ENCODE assay signal across 8 cellular contexts in genomic region chr2:19989342-19989680, GRCh38. TPM values are rescaled to one million over a fixed set of nuclear protein-coding genes. Genes with fewer than 3 reads are reported as not detected.
DNase-seq lines count a peak whose midpoint lies in the region; ATAC-seq, FAIRE-seq and TF ChIP-seq lines count a peak whose summit lies in the region.

No MANE protein-coding gene starts in this region.

- TF ChIP-seq CTCF in DOHH2 (IDR thresholded peaks at IDR 0.05; ENCODE audit: low read depth, low read length, poor library complexity, severe bottlenecking): no peak
- no peak for TF ChIP-seq CTCF in OCI-LY7 (conservative IDR thresholded peaks at IDR 0.05; ENCODE audit: low read length)
- TF ChIP-seq CTCF in endothelial cell of umbilical vein (IDR thresholded peaks at IDR 0.05; ENCODE audit: extremely low read depth in 1 of 2, insufficient read depth in 1 of 2, low read depth in 1 of 2, low read length in 2 of 2): no peak
- TF ChIP-seq CTCF in osteoblast (IDR thresholded peaks at IDR 0.05; ENCODE audit: extremely low read depth, low read depth, low read length): no peak

- H3K27me3 ChIP-seq in DOHH2 (ENCODE audit: control insufficient read depth, low read length): peaks cover 36% of the 10 kb centered on the region
- no peaks in the 10 kb centered on the region for H3K27me3 ChIP-seq in endothelial cell of umbilical vein (ENCODE audit: control insufficient read depth in 2 of 2, insufficient read depth in 2 of 2, low read length in 2 of 2)
- peaks cover 6% of the 10 kb centered on the region for H3K27me3 ChIP-seq in osteoblast (ENCODE audit: insufficient read depth, low read length)

- no peaks in the 10 kb centered on the region for H3K9me3 ChIP-seq in DOHH2 (ENCODE audit: control insufficient read depth, insufficient read depth, low read length)
- H3K9me3 ChIP-seq in OCI-LY7 (ENCODE audit: low read length): no peaks in the 10 kb centered on the region
- no peaks in the 10 kb centered on the region for H3K9me3 ChIP-seq in endothelial cell of umbilical vein (replicated peaks; ENCODE audit: control insufficient read depth, insufficient read depth, low read length)
- H3K9me3 ChIP-seq in osteoblast (ENCODE audit: low read depth, low read length): no peaks in the 10 kb centered on the region

- BruUV-seq in OCI-LY7 (replicated peaks; lab: Mats Ljungman, UMichigan) (no TSS peak), endothelial cell of umbilical vein (replicated peaks; lab: Mats Ljungman, UMichigan) (no TSS peak)

- ATAC-seq in HG02938 (IDR thresholded peaks at IDR 0.05; ENCODE audit: unreplicated experiment) (no peak), HG02763 (IDR thresholded peaks at IDR 0.05; ENCODE audit: unreplicated experiment) (no peak), GM19467 (IDR thresholded peaks at IDR 0.05; ENCODE audit: unreplicated experiment) (no peak)

- peak overlapping the region; percentile 74 for H3K4me3 ChIP-seq in DOHH2 (ENCODE audit: low read length)
- H3K4me3 ChIP-seq in OCI-LY7 (ENCODE audit: low read depth, low read length, poor library complexity, severe bottlenecking): no peak overlapping the region
- H3K4me3 ChIP-seq in endothelial cell of umbilical vein (replicated peaks in 1 of 3; ENCODE audit: insufficient read depth in 1 of 3, low read depth in 1 of 3, low read length in 3 of 3): peak overlapping the region; percentile 31 to 78 (median 74)
- H3K4me3 ChIP-seq in osteoblast (ENCODE audit: insufficient read depth, low read length): peak overlapping the region; percentile 81

- dilution Hi-C loops in endothelial cell of umbilical vein (cut with MboI; ENCODE audit: extremely low pct_ligation_motif_present, low sequenced_read_pairs): no loop called here

- H2AFZ ChIP-seq in OCI-LY7 (ENCODE audit: low read length) (no peak overlapping the region), endothelial cell of umbilical vein (ENCODE audit: low read depth, low read length) (peak overlapping the region; percentile 65), osteoblast (ENCODE audit: low read length) (peak overlapping the region; percentile 100)

- no peak for TF ChIP-seq POLR2A in endothelial cell of umbilical vein (IDR thresholded peaks at IDR 0.05; ENCODE audit: low read depth, low read length)

- intact Hi-C loops in OCI-LY7 (cut with micrococcal nuclease; ENCODE audit: unreplicated experiment) (no loop called here), endothelial cell of umbilical vein (cut with micrococcal nuclease) (loop anchor here (1.0 to 2.0 kb wide), 2 partner anchors 24 to 87 kb away; no protein-coding TSS in a partner anchor)

- H3F3A ChIP-seq in DOHH2 (ENCODE audit: control insufficient read depth, insufficient read depth): no peaks in the 10 kb centered on the region

- FAIRE-seq in endothelial cell of umbilical vein (lab: Jason Lieb, UNC): peak; percentile 74

- CTCF ChIA-PET in OCI-LY7 (lab: Charles Lee; ENCODE audit: unreplicated experiment): no interaction called here
- CTCF ChIA-PET in endothelial cell of umbilical vein (lab: Charles Lee): interaction anchor here (1.1 to 3.4 kb wide), 4 partner anchors 22 to 102 kb away, joined by 3 to 14 read pairs (median 5); no protein-coding TSS in a partner anchor

- no peaks in the 10 kb centered on the region for H3K9me1 ChIP-seq in endothelial cell of umbilical vein (replicated peaks; ENCODE audit: control insufficient read depth, extremely low read depth, insufficient read depth, low read length)

- POLR2A ChIA-PET in OCI-LY7 (lab: Charles Lee): interaction anchor here (0.5 to 0.9 kb wide), 3 partner anchors 17 to 1429 kb away, joined by 3 read pairs; partner anchors contain the start of gene RDH14
- POLR2A ChIA-PET in endothelial cell of umbilical vein (lab: Charles Lee): interaction anchor here (1.3 to 1.5 kb wide), 2 partner anchors 26 to 88 kb away, joined by 3 read pairs; partner anchors contain the start of gene TTC32

- H3K9me2 ChIP-seq in DOHH2 (replicated peaks; ENCODE audit: control insufficient read depth, low read length) (no peaks in the 10 kb centered on the region), OCI-LY7 (ENCODE audit: insufficient read depth, low read length) (no peaks in the 10 kb centered on the region)

- H3K79me2 ChIP-seq in DOHH2 (ENCODE audit: control insufficient read depth, low read length) (no peaks in the 10 kb centered on the region), OCI-LY7 (ENCODE audit: insufficient read depth, low read depth, low read length) (no peaks in the 10 kb centered on the region), endothelial cell of umbilical vein (ENCODE audit: control insufficient read depth, insufficient read depth, low read length) (peaks cover 8% of the 10 kb centered on the region), osteoblast (ENCODE audit: insufficient read depth, low read length) (peaks cover 24% of the 10 kb centered on the region)

- no peaks in the 10 kb centered on the region for H3K36me3 ChIP-seq in DOHH2 (ENCODE audit: control insufficient read depth, low read length)
- no peaks in the 10 kb centered on the region for H3K36me3 ChIP-seq in OCI-LY7 (ENCODE audit: insufficient read depth, low read length)
- no peaks in the 10 kb centered on the region for H3K36me3 ChIP-seq in endothelial cell of umbilical vein (ENCODE audit: control insufficient read depth in 2 of 2, extremely low read depth in 1 of 2, insufficient read depth in 2 of 2, low read length in 2 of 2)
- H3K36me3 ChIP-seq in osteoblast (ENCODE audit: insufficient read depth, low read length): no peaks in the 10 kb centered on the region

- peaks cover 20% of the 10 kb centered on the region for H3K4me1 ChIP-seq in DOHH2 (ENCODE audit: control insufficient read depth, low read length)
- H3K4me1 ChIP-seq in OCI-LY7 (ENCODE audit: insufficient read depth, low read length, poor library complexity, severe bottlenecking): no peaks in the 10 kb centered on the region
- H3K4me1 ChIP-seq in endothelial cell of umbilical vein (ENCODE audit: control insufficient read depth, extremely low read depth, insufficient read depth, low read length): peaks cover 13% of the 10 kb centered on the region
- peaks cover 17% of the 10 kb centered on the region for H3K4me1 ChIP-seq in osteoblast (ENCODE audit: insufficient read depth, low read length)

- H3K4me2 ChIP-seq in DOHH2 (ENCODE audit: low read length): peak overlapping the region; percentile 73
- H3K4me2 ChIP-seq in OCI-LY7 (ENCODE audit: low read length): peak overlapping the region; percentile 51; the same call in 1 of the 2 replicates
- peak overlapping the region; percentile 77 for H3K4me2 ChIP-seq in endothelial cell of umbilical vein (ENCODE audit: insufficient read depth, low read length)
- peak overlapping the region; percentile 99 for H3K4me2 ChIP-seq in osteoblast (ENCODE audit: insufficient read depth, low read length)

- no peaks in the 10 kb centered on the region for H4K20me1 ChIP-seq in DOHH2 (ENCODE audit: control insufficient read depth, insufficient read depth, low read depth, low read length)
- H4K20me1 ChIP-seq in OCI-LY7 (ENCODE audit: insufficient read depth, low read length): no peaks in the 10 kb centered on the region
- H4K20me1 ChIP-seq in endothelial cell of umbilical vein (replicated peaks; ENCODE audit: control insufficient read depth, extremely low read depth, insufficient read depth, low read length): no peaks in the 10 kb centered on the region
- H4K20me1 ChIP-seq in osteoblast (ENCODE audit: insufficient read depth, low read length): no peaks in the 10 kb centered on the region

- peak overlapping the region; percentile 64 for H3K9ac ChIP-seq in endothelial cell of umbilical vein (replicated peaks; ENCODE audit: extremely low read depth, insufficient read depth, low read length)

- H3K27ac ChIP-seq in DOHH2 (ENCODE audit: low read depth, low read length) (no peak overlapping the region), OCI-LY7 (ENCODE audit: low read depth, low read length, poor library complexity, severe bottlenecking) (no peak overlapping the region), endothelial cell of umbilical vein (ENCODE audit: insufficient read depth, low read depth, low read length) (peak overlapping the region; percentile 40), osteoblast (ENCODE audit: low read depth, low read length) (peak overlapping the region; percentile 64)

- no peak for DNase-seq in OCI-LY7 (ENCODE audit: low spot score)
- DNase-seq in endothelial cell of umbilical vein (ENCODE audit: low read depth, low spot score): no peak
- peak; percentile 62 for DNase-seq in osteoblast (ENCODE audit: insufficient read length, low spot score, missing footprints)
- DNase-seq in activated CD4-positive, CD25-positive, alpha-beta regulatory T cell (lab: John Stamatoyannopoulos, UW): no peak

TF ChIP-seq in endothelial cell of umbilical vein, 7 proteins besides CTCF, POLR2A, EP300 and RAD21:
- TF ChIP-seq EZH2 (IDR thresholded peaks at IDR 0.05; ENCODE audit: borderline replicate concordance, low read depth, low read length, severe bottlenecking): no peak
- TF ChIP-seq JUN (IDR thresholded peaks at IDR 0.05; ENCODE audit: borderline replicate concordance, insufficient read depth, insufficient read length, low read depth): no peak

RNA-seq across cellular contexts. Expression of gene WDR35, which starts 0.6 kb away (rescaled TPM):
- 0.05 and 0.06 TPM in 2 replicates for total RNA-seq in OCI-LY7 (2014; rRNA removed; shearing (Covaris generic))
- 1.5 and 2.2 TPM in 2 replicates for total RNA-seq in OCI-LY7 (2022)
- total RNA-seq in endothelial cell of umbilical vein: 8.0 TPM in 2 replicates
- 2.7 and 3.6 TPM in 2 replicates for polyA plus RNA-seq in endothelial cell of umbilical vein
- polyA plus RNA-seq in endothelial cell of umbilical vein (2011; cell fraction: cytosol; rRNA removed): 3.1 and 3.7 TPM in 2 replicates
- 16.4 and 18.5 TPM in 2 replicates for polyA plus RNA-seq in endothelial cell of umbilical vein (2011; cell fraction: nucleus; rRNA removed)
- polyA plus RNA-seq in endothelial cell of umbilical vein (2012): 6.4 and 7.8 TPM in 2 replicates
- polyA minus RNA-seq in endothelial cell of umbilical vein: 7.8 TPM in 2 replicates
- 5.6 TPM for polyA minus RNA-seq in endothelial cell of umbilical vein (2011; cell fraction: cytosol; rRNA and poly(A)+ RNA removed)
- 12.9 and 14.1 TPM in 2 replicates for polyA minus RNA-seq in endothelial cell of umbilical vein (2011; cell fraction: nucleus; rRNA and poly(A)+ RNA removed)
- total RNA-seq in osteoblast: 17.4 and 18.1 TPM in 2 replicates

RNA-seq across cellular contexts. Expression of gene MATN3, which starts 23.2 kb away (rescaled TPM):
- not detected in 2 replicates for total RNA-seq in OCI-LY7 (2014; rRNA removed; shearing (Covaris generic))
- total RNA-seq in OCI-LY7 (2022): not detected in 2 replicates
- total RNA-seq in endothelial cell of umbilical vein: 3.4 and 6.1 TPM in 2 replicates
- 1.4 and 1.8 TPM in 2 replicates for polyA plus RNA-seq in endothelial cell of umbilical vein
- polyA plus RNA-seq in endothelial cell of umbilical vein (2011; cell fraction: cytosol; rRNA removed): 1.7 and 2.4 TPM in 2 replicates
- polyA plus RNA-seq in endothelial cell of umbilical vein (2011; cell fraction: nucleus; rRNA removed): 1.7 and 2.4 TPM in 2 replicates
- 9.3 and 10.3 TPM in 2 replicates for polyA plus RNA-seq in endothelial cell of umbilical vein (2012)
- polyA minus RNA-seq in endothelial cell of umbilical vein: 1.6 and 3.1 TPM in 2 replicates
- polyA minus RNA-seq in endothelial cell of umbilical vein (2011; cell fraction: cytosol; rRNA and poly(A)+ RNA removed): not detected
- 0.82 and 0.87 TPM in 2 replicates for polyA minus RNA-seq in endothelial cell of umbilical vein (2011; cell fraction: nucleus; rRNA and poly(A)+ RNA removed)
- 1.4 and 2.4 TPM in 2 replicates for total RNA-seq in osteoblast

Comparison
In these comparisons a context has a peak if more than half of its experiments do, and no peak if none do; other contexts are left out.
1. H3K27ac ChIP-seq: peak in endothelial cell of umbilical vein (single experiment) and osteoblast (single experiment); none in DOHH2 (single experiment) and OCI-LY7 (single experiment).
2. Peak in every context shown above with its lines, with median percentiles within 50 percentile points of each other: H3K4me2 ChIP-seq.